ENCODE assay signal across 1 cellular context in genomic region chr10:131738396-131738735, GRCh38.
TF ChIP-seq lines count a peak whose summit lies in the region.

No MANE protein-coding gene starts in this region.

TF ChIP-seq in H1, 55 proteins besides CTCF, POLR2A, EP300 and RAD21:
- TF ChIP-seq GTF2F1 (IDR thresholded peaks at IDR 0.05; ENCODE audit: borderline replicate concordance, low read depth, low read length) (no peak), CHD2 (IDR thresholded peaks at IDR 0.05; ENCODE audit: low read length) (no peak), TAF1 (IDR thresholded peaks at IDR 0.05; ENCODE audit: low read depth, low read length) (no peak), BACH1 (IDR thresholded peaks at IDR 0.05; ENCODE audit: low read length) (no peak), TEAD4 (IDR thresholded peaks at IDR 0.05; ENCODE audit: low read depth, low read length) (no peak), RXRA (IDR thresholded peaks at IDR 0.05; ENCODE audit: insufficient read depth, low read depth, low read length) (no peak), ATF2 (IDR thresholded peaks at IDR 0.05; ENCODE audit: low read length) (no peak), TAF7 (optimal IDR thresholded peaks at IDR 0.05; ENCODE audit: borderline replicate concordance, low read depth, low read length) (no peak), KDM1A (IDR thresholded peaks at IDR 0.05; ENCODE audit: borderline replicate concordance, low read length) (no peak), EGR1 (IDR thresholded peaks at IDR 0.05; ENCODE audit: borderline replicate concordance, low read depth, low read length) (no peak), POLR2AphosphoS5 (IDR thresholded peaks at IDR 0.05; ENCODE audit: low read depth, low read length) (no peak), FOSL1 (IDR thresholded peaks at IDR 0.05; ENCODE audit: insufficient read depth, low read depth, low read length) (no peak), MAX (IDR thresholded peaks at IDR 0.05) (no peak), HDAC6 (IDR thresholded peaks at IDR 0.05; ENCODE audit: low read depth, low read length) (no peak)
- TF ChIP-seq, protein P1, sequence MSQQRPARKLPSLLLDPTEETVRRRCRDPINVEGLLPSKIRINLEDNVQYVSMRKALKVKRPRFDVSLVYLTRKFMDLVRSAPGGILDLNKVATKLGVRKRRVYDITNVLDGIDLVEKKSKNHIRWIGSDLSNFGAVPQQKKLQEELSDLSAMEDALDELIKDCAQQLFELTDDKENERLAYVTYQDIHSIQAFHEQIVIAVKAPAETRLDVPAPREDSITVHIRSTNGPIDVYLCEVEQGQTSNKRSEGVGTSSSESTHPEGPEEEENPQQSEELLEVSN (IDR thresholded peaks at IDR 0.05), result no peak
- TF ChIP-seq, protein P2, sequence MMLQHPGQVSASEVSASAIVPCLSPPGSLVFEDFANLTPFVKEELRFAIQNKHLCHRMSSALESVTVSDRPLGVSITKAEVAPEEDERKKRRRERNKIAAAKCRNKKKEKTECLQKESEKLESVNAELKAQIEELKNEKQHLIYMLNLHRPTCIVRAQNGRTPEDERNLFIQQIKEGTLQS (IDR thresholded peaks at IDR 0.05; ENCODE audit: insufficient read depth, low read depth, low read length), result no peak
